Comparison of ENCODE assay signal across 1 cellular context in the genomic region with DNA sequence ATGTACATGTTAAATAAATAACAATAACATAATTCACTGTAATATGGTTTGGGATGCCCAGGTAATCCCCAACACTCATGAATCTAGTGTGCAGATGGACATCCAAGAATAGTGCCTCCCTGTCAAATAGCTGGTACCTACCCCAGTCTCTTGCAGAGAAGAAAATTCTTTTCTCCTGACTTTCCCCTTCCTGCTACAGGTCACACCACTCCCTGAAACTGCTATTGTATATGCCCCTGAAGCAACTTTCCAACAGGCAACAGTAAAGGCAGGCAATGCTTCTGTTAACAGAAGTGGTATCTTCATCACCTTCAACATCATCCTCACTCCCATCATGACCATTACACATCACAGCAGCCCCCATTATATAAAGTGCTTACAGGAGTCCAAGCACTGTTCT.
TF ChIP-seq lines count a peak whose summit lies in the region.

No MANE protein-coding gene starts in this region.

TF ChIP-seq in GM23338, 12 proteins besides CTCF, POLR2A, EP300 and RAD21 (continued from another document):
- TF ChIP-seq, protein P1, sequence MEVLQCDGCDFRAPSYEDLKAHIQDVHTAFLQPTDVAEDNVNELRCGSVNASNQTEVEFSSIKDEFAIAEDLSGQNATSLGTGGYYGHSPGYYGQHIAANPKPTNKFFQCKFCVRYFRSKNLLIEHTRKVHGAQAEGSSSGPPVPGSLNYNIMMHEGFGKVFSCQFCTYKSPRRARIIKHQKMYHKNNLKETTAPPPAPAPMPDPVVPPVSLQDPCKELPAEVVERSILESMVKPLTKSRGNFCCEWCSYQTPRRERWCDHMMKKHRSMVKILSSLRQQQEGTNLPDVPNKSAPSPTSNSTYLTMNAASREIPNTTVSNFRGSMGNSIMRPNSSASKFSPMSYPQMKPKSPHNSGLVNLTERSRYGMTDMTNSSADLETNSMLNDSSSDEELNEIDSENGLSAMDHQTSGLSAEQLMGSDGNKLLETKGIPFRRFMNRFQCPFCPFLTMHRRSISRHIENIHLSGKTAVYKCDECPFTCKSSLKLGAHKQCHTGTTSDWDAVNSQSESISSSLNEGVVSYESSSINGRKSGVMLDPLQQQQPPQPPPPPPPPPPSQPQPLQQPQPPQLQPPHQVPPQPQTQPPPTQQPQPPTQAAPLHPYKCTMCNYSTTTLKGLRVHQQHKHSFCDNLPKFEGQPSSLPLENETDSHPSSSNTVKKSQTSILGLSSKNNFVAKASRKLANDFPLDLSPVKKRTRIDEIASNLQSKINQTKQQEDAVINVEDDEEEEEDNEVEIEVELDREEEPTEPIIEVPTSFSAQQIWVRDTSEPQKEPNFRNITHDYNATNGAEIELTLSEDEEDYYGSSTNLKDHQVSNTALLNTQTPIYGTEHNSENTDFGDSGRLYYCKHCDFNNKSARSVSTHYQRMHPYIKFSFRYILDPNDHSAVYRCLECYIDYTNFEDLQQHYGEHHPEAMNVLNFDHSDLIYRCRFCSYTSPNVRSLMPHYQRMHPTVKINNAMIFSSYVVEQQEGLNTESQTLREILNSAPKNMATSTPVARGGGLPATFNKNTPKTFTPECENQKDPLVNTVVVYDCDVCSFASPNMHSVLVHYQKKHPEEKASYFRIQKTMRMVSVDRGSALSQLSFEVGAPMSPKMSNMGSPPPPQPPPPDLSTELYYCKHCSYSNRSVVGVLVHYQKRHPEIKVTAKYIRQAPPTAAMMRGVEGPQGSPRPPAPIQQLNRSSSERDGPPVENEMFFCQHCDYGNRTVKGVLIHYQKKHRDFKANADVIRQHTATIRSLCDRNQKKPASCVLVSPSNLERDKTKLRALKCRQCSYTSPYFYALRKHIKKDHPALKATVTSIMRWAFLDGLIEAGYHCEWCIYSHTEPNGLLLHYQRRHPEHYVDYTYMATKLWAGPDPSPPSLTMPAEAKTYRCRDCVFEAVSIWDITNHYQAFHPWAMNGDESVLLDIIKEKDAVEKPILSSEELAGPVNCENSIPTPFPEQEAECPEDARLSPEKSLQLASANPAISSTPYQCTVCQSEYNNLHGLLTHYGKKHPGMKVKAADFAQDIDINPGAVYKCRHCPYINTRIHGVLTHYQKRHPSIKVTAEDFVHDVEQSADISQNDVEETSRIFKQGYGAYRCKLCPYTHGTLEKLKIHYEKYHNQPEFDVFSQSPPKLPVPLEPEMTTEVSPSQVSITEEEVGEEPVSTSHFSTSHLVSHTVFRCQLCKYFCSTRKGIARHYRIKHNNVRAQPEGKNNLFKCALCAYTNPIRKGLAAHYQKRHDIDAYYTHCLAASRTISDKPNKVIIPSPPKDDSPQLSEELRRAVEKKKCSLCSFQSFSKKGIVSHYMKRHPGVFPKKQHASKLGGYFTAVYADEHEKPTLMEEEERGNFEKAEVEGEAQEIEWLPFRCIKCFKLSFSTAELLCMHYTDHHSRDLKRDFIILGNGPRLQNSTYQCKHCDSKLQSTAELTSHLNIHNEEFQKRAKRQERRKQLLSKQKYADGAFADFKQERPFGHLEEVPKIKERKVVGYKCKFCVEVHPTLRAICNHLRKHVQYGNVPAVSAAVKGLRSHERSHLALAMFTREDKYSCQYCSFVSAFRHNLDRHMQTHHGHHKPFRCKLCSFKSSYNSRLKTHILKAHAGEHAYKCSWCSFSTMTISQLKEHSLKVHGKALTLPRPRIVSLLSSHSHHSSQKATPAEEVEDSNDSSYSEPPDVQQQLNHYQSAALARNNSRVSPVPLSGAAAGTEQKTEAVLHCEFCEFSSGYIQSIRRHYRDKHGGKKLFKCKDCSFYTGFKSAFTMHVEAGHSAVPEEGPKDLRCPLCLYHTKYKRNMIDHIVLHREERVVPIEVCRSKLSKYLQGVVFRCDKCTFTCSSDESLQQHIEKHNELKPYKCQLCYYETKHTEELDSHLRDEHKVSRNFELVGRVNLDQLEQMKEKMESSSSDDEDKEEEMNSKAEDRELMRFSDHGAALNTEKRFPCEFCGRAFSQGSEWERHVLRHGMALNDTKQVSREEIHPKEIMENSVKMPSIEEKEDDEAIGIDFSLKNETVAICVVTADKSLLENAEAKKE (CRISPR knock-in tag; IDR thresholded peaks at IDR 0.05): no peak
- TF ChIP-seq, protein P2, sequence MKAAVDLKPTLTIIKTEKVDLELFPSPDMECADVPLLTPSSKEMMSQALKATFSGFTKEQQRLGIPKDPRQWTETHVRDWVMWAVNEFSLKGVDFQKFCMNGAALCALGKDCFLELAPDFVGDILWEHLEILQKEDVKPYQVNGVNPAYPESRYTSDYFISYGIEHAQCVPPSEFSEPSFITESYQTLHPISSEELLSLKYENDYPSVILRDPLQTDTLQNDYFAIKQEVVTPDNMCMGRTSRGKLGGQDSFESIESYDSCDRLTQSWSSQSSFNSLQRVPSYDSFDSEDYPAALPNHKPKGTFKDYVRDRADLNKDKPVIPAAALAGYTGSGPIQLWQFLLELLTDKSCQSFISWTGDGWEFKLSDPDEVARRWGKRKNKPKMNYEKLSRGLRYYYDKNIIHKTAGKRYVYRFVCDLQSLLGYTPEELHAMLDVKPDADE (IDR thresholded peaks at IDR 0.05): no peak
